ENCODE assay signal across 13 cellular contexts in the genomic region with DNA sequence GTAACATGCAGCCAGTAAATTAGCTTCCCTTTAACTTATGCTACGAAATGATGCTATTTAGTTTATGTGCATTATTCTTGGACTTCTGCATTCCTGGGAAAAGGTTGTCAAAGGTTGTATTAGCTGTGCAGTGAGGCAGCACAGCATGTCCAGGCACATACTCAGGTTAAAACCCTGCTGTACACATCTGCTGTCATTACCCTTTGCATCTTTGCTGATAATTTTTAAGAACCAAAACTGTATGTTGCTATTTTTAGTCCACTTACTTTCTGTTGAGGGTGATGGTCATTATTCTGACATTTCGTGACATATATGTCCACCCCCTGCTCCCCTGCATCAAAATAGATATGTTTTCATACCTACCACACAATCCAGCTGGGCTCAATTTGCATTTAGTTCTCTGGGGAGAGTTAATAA.
DNase-seq lines count a peak whose midpoint lies in the region; ATAC-seq and TF ChIP-seq lines count a peak whose summit lies in the region.
"Had no signal": no experiment of that assay in that cellular context is flagged by ENCODE, and none has a peak within 500 bp of the region (broad histone marks: within the 10 kb centered on the region; RNA-seq: fewer than 3 reads in every experiment).

No MANE protein-coding gene starts in this region.

- no peaks in the 10 kb centered on the region for H3K79me2 ChIP-seq in SU-DHL-6 (ENCODE audit: insufficient read depth, low read length)

- peak overlapping the region; percentile 49 for H3K9ac ChIP-seq in SU-DHL-6 (ENCODE audit: low read length)

- H3K27ac ChIP-seq in SU-DHL-6 (ENCODE audit: low read depth, low read length): peak overlapping the region; percentile 88
- H3K27ac ChIP-seq: esophagus squamous epithelium had no signal

- no peaks in the 10 kb centered on the region for H4K20me1 ChIP-seq in SU-DHL-6 (ENCODE audit: low read depth, low read length)

- no peak for TF ChIP-seq POLR2A in erythroblast (IDR thresholded peaks at IDR 0.05; ENCODE audit: low read length)

- peaks cover 37% of the 10 kb centered on the region for H3F3A ChIP-seq in SU-DHL-6 (ENCODE audit: insufficient read depth)

- no peaks in the 10 kb centered on the region for H3K27me3 ChIP-seq in SU-DHL-6 (ENCODE audit: low read length)
- H3K27me3 ChIP-seq: esophagus squamous epithelium had no signal

- no peaks in the 10 kb centered on the region for H3K36me3 ChIP-seq in SU-DHL-6 (ENCODE audit: low read length)
- H3K36me3 ChIP-seq: esophagus squamous epithelium had no signal

- peak overlapping the region; percentile 12 for H3K4me3 ChIP-seq in SU-DHL-6 (ENCODE audit: insufficient read depth, low read length, poor library complexity, severe bottlenecking)
- H3K4me3 ChIP-seq: esophagus squamous epithelium had no signal

- ATAC-seq in GM18511 (IDR thresholded peaks at IDR 0.05; ENCODE audit: unreplicated experiment) (peak; percentile 89), GM21423 (IDR thresholded peaks at IDR 0.05; ENCODE audit: unreplicated experiment) (peak; percentile 79), HG03095 (IDR thresholded peaks at IDR 0.05; ENCODE audit: unreplicated experiment) (peak; percentile 89)
- ATAC-seq: left ventricle myocardium superior had no signal

- H2AFZ ChIP-seq in SU-DHL-6 (ENCODE audit: low read depth, low read length, severe bottlenecking): no peak overlapping the region

- peak overlapping the region; percentile 61 for H3K4me2 ChIP-seq in SU-DHL-6 (ENCODE audit: low read depth, low read length, poor library complexity, severe bottlenecking)

- no peaks in the 10 kb centered on the region for H3K9me3 ChIP-seq in SU-DHL-6 (ENCODE audit: insufficient read depth, low read length)
- H3K9me3 ChIP-seq: esophagus squamous epithelium had no signal

- no peaks in the 10 kb centered on the region for H3K9me2 ChIP-seq in SU-DHL-6 (replicated peaks; ENCODE audit: insufficient read depth, low read length)

- no peak for TF ChIP-seq CTCF in SU-DHL-6 (IDR thresholded peaks at IDR 0.05; ENCODE audit: insufficient read depth, low read length, poor library complexity, severe bottlenecking)

- DNase-seq in superior temporal gyrus (ENCODE audit: extremely low spot score) (no peak), ureter (ENCODE audit: low spot score) (no peak), HuH-7.5 (ENCODE audit: low spot score) (no peak), erythroblast (lab: John Stamatoyannopoulos, UW) (no peak)
- DNase-seq: activated CD4-positive, alpha-beta memory T cell treated with anti-CD3 and anti-CD28 coated beads for 36 hours; amniotic stem cell; CD8-positive, alpha-beta memory T cell; esophagus squamous epithelium; left ventricle myocardium superior had no signal
